ENCODE assay signal across 26 cellular contexts in genomic region chr6:36833182-36833789, GRCh38. TPM values are rescaled to one million over a fixed set of nuclear protein-coding genes. Genes with fewer than 3 reads are reported as not detected.
DNase-seq lines count a peak whose midpoint lies in the region; ATAC-seq, FAIRE-seq and TF ChIP-seq lines count a peak whose summit lies in the region.
"Had no signal": no experiment of that assay in that cellular context is flagged by ENCODE, and none has a peak within 500 bp of the region (broad histone marks: within the 10 kb centered on the region; RNA-seq: fewer than 3 reads in every experiment).

No MANE protein-coding gene starts in this region.

- TF ChIP-seq EP300 in HepG2 (IDR thresholded peaks at IDR 0.05; ENCODE audit: low read depth in 2 of 2, low read length in 2 of 2): no peak
- TF ChIP-seq EP300 in HepG2 (CRISPR knock-in tag; IDR thresholded peaks at IDR 0.05; ENCODE audit: borderline replicate concordance): no peak

- H3K4me1 ChIP-seq in HepG2 (ENCODE audit: insufficient read depth, low read length) (peaks cover 87% of the 10 kb centered on the region), right lobe of liver (peaks cover 0 to 9% (median 0%) of the 10 kb centered on the region in 4 donors)
- H3K4me1 ChIP-seq in BLaER1 treated with 17β-estradiol and CSF1 and Interleukin-3, amounts not matched to agents 10 nM and 100 nM: peaks cover 8 to 49% (median 40%) of the 10 kb centered on the region in 10 experiments
- H3K4me1 ChIP-seq: BE2C had no signal

- no TSS peak for BruUV-seq in HepG2 (replicated peaks; lab: Mats Ljungman, UMichigan)

- ATAC-seq in HepG2: no peak
- ATAC-seq in right lobe of liver: no peak
- ATAC-seq in GM18873 (IDR thresholded peaks at IDR 0.05; ENCODE audit: low FRiP score, unreplicated experiment): no peak
- ATAC-seq: GM12878 had no signal

- H3K4me2 ChIP-seq in HepG2 (ENCODE audit: low read depth, low read length): no peak overlapping the region
- H3K4me2 ChIP-seq in BLaER1 treated with 17β-estradiol and CSF1 and Interleukin-3, amounts not matched to agents 10 nM and 100 nM: peak overlapping the region in 8 of 11 experiments; percentile 39 to 58 (median 52); a peak in 16 of 22 replicates

- no peak overlapping the region for H3K27ac ChIP-seq in HepG2 (ENCODE audit: extremely low read length, insufficient read depth, low read length)
- H3K27ac ChIP-seq in right lobe of liver: no peak overlapping the region
- no peak overlapping the region for H3K27ac ChIP-seq in BLaER1 treated with 17β-estradiol and CSF1 and Interleukin-3, amounts not matched to agents 10 nM and 100 nM

- no peak for TF ChIP-seq POLR2A in HepG2 (IDR thresholded peaks at IDR 0.05; ENCODE audit: insufficient read depth in 1 of 2, low read depth in 2 of 2, low read length in 2 of 2)
- no peak for TF ChIP-seq POLR2A in right lobe of liver (IDR thresholded peaks at IDR 0.05)

- in situ Hi-C loops in HepG2 (cut with HindIII; ENCODE audit: extremely low pct_ligation_motif_present, low pct_unique_long_range_greater_than_20kb): no loop called here

- H3K27me3 Mint-ChIP-seq in endothelial cell (ENCODE audit: unreplicated experiment): peaks cover 2% of the 10 kb centered on the region

- CTCF ChIA-PET in HepG2 (lab: Yijun Ruan, JAX; ENCODE audit: low intra/inter-chr PET ratio, low total read pairs): no interaction called here

- H3K9me3 ChIP-seq in HepG2 (ENCODE audit: low read length) (peaks cover 3% of the 10 kb centered on the region; the same call in 1 of the 2 replicates), right lobe of liver (no peaks in the 10 kb centered on the region)
- peaks cover 0 to 18% (median 13%) of the 10 kb centered on the region in 11 experiments; a peak in 11 of 22 replicates for H3K9me3 ChIP-seq in BLaER1 treated with 17β-estradiol and CSF1 and Interleukin-3, amounts not matched to agents 10 nM and 100 nM (replicated peaks in 1 of 11)

- no peaks in the 10 kb centered on the region for H4K20me1 ChIP-seq in HepG2 (ENCODE audit: insufficient read depth, low read length)
- H4K20me1 ChIP-seq in BLaER1 treated with 17β-estradiol and CSF1 and Interleukin-3, amounts not matched to agents 10 nM and 100 nM: peaks cover 0 to 12% (median 0%) of the 10 kb centered on the region in 11 experiments; a peak in 2 of 22 replicates

- no peaks in the 10 kb centered on the region for H3K9me3 Mint-ChIP-seq in endothelial cell (ENCODE audit: unreplicated experiment)
- H3K9me3 Mint-ChIP-seq: CD4-positive, CD25-positive, alpha-beta regulatory T cell; CD8-positive, alpha-beta memory T cell had no signal

- no peak for FAIRE-seq in HepG2 (lab: Jason Lieb, UNC)
- FAIRE-seq: A204.1, GM12878, GM12892, GM18507, GM19239 had no signal

- WGBS in HepG2 (ENCODE audit: low lambda C conversion rate): 79% methylated on average over 7 of the region's 7 CpGs
- WGBS in right lobe of liver (ENCODE audit: insufficient coverage, low coverage, low lambda C conversion rate, missing lambda C conversion rate): 86% methylated on average over 6 of the region's 7 CpGs

- TF ChIP-seq CTCF in HepG2 (CRISPR knock-in tag; IDR thresholded peaks at IDR 0.05) (no peak), right lobe of liver (IDR thresholded peaks at IDR 0.05) (no peak), endothelial cell (IDR thresholded peaks at IDR 0.05; ENCODE audit: unreplicated experiment) (no peak)

- H3K27me3 ChIP-seq in HepG2 (ENCODE audit: control insufficient read depth in 1 of 2, insufficient read depth in 2 of 2, low read length in 2 of 2) (peaks cover 4 to 12% of the 10 kb centered on the region in 2 experiments; a peak in 4 of 5 replicates), right lobe of liver (no peaks in the 10 kb centered on the region)
- H3K27me3 ChIP-seq in BLaER1 treated with 17β-estradiol and CSF1 and Interleukin-3, amounts not matched to agents 10 nM and 100 nM: peaks cover 16 to 36% (median 28%) of the 10 kb centered on the region in 11 experiments
- H3K27me3 ChIP-seq: BE2C had no signal

- intact Hi-C loops in HepG2 (cut with micrococcal nuclease; ENCODE audit: unreplicated experiment): no loop called here
- intact Hi-C loops in right lobe of liver (cut with DNase I): no loop called here

- DNase-seq in HepG2 (ENCODE audit: low spot score) (no peak), right lobe of liver (no peak), endothelial cell (ENCODE audit: low spot score) (no peak), NAMALWA (ENCODE audit: low spot score) (no peak)
- DNase-seq: 8988T; ACHN; BE2C; C1 segment of cervical spinal cord; CD4-positive, alpha-beta memory T cell; CD4-positive, CD25-positive, alpha-beta regulatory T cell; CD8-positive, alpha-beta memory T cell; COR-L47; DMS 273 treated with DMSO at 0.1 percent for 48 hours; DMS153; DMS79; DND-41; EL; GDM1 had no signal

- peaks cover 44% of the 10 kb centered on the region for H3K4me1 Mint-ChIP-seq in endothelial cell (ENCODE audit: unreplicated experiment)
- H3K4me1 Mint-ChIP-seq: CD14-positive monocyte had no signal

- H3K79me2 ChIP-seq in HepG2 (ENCODE audit: insufficient read depth, low read length): no peaks in the 10 kb centered on the region

- no peak overlapping the region for H3K27ac Mint-ChIP-seq in endothelial cell (ENCODE audit: unreplicated experiment)
- H3K27ac Mint-ChIP-seq: CD4-positive, alpha-beta memory T cell; CD4-positive, CD25-positive, alpha-beta regulatory T cell had no signal

- no peaks in the 10 kb centered on the region for H3K36me3 ChIP-seq in HepG2 (replicated peaks in 1 of 2; ENCODE audit: control insufficient read depth in 1 of 2, insufficient read depth in 2 of 2, low read length in 2 of 2)
- no peaks in the 10 kb centered on the region for H3K36me3 ChIP-seq in right lobe of liver
- H3K36me3 ChIP-seq in BLaER1 treated with 17β-estradiol and CSF1 and Interleukin-3, amounts not matched to agents 10 nM and 100 nM: no peaks in the 10 kb centered on the region
- H3K36me3 ChIP-seq: BE2C had no signal

- peak overlapping the region; percentile 67 for H3K4me3 Mint-ChIP-seq in endothelial cell (ENCODE audit: unreplicated experiment)
- H3K4me3 Mint-ChIP-seq: CD14-positive monocyte; CD4-positive, alpha-beta memory T cell; CD4-positive, CD25-positive, alpha-beta regulatory T cell had no signal

- peaks cover 17% of the 10 kb centered on the region for H3K36me3 Mint-ChIP-seq in endothelial cell (ENCODE audit: low read depth, unreplicated experiment)
- H3K36me3 Mint-ChIP-seq: CD4-positive, alpha-beta memory T cell had no signal

- H3K4me3 ChIP-seq in HepG2 (replicated peaks in 1 of 3; ENCODE audit: insufficient read depth in 1 of 3, low read depth in 2 of 3, low read length in 3 of 3): no peak overlapping the region
- H3K4me3 ChIP-seq in right lobe of liver: no peak overlapping the region
- no peak overlapping the region for H3K4me3 ChIP-seq in BLaER1 treated with 17β-estradiol and CSF1 and Interleukin-3, amounts not matched to agents 10 nM and 100 nM
- H3K4me3 ChIP-seq: GM12878 had no signal

- H2AFZ ChIP-seq in HepG2 (ENCODE audit: low read length): no peak overlapping the region

- no peak for TF ChIP-seq RAD21 in HepG2 (CRISPR knock-in tag; IDR thresholded peaks at IDR 0.05)

- no peak overlapping the region for H3K9ac ChIP-seq in HepG2 (ENCODE audit: insufficient read depth, low read depth, low read length)
- no peak overlapping the region for H3K9ac ChIP-seq in BLaER1 treated with 17β-estradiol and CSF1 and Interleukin-3, amounts not matched to agents 10 nM and 100 nM

- POLR2A ChIA-PET in HepG2 (lab: Yijun Ruan, JAX): interaction anchor here (1.8 kb wide), 1 partner anchor 13 kb away, joined by 6 read pairs; no protein-coding TSS in a partner anchor

RNA-seq across cellular contexts. Expression of gene CPNE5, which starts 6.0 kb away (rescaled TPM):
- total RNA-seq in HepG2 (2016; rRNA removed; fragmentation: Illumina TruSeq; extraction: Trizol) (not detected in 2 replicates), right lobe of liver (under 1 TPM; 0.12 to 0.84 (median 0.23) TPM), endothelial cell (ENCODE audit: unreplicated experiment) (24.9 TPM)
- total RNA-seq in HepG2 (2016; cell fraction: cytosol; rRNA removed; fragmentation: Illumina TruSeq; extraction: Trizol; ENCODE audit: low read depth): not detected in 2 replicates
- not detected in 2 replicates for total RNA-seq in HepG2 (2016; cell fraction: insoluble cytoplasmic fraction; rRNA removed; fragmentation: Illumina TruSeq; extraction: Trizol)
- not detected in 2 replicates for total RNA-seq in HepG2 (2016; cell fraction: membrane; rRNA removed; fragmentation: Illumina TruSeq; extraction: Trizol)
- not detected in 2 replicates for total RNA-seq in HepG2 (2016; cell fraction: nucleus; rRNA removed; fragmentation: Illumina TruSeq; extraction: Trizol)
- polyA plus RNA-seq in HepG2 (2011; rRNA removed): 0.10 and 0.16 TPM in 2 replicates
- polyA plus RNA-seq in HepG2 (2011; cell fraction: cytosol; rRNA removed): 0.15 TPM in 1 of 2 replicates, not detected in the other
- polyA plus RNA-seq in HepG2 (2011; cell fraction: nucleus; rRNA removed): 0.36 and 0.40 TPM in 2 replicates
- polyA plus RNA-seq in HepG2 (2012): 0.05 and 0.16 TPM in 2 replicates
- not detected in 2 replicates for polyA plus RNA-seq in HepG2 (2016; cell fraction: cytosol; fragmentation: Illumina TruSeq; extraction: Trizol; ENCODE audit: low read depth)
- polyA plus RNA-seq in HepG2 (2016; cell fraction: insoluble cytoplasmic fraction; fragmentation: Illumina TruSeq; extraction: Trizol; ENCODE audit: low read depth): not detected in 2 replicates
- not detected in 2 replicates for polyA plus RNA-seq in HepG2 (2016; cell fraction: membrane; fragmentation: Illumina TruSeq; extraction: Trizol; ENCODE audit: low read depth)
- polyA plus RNA-seq in HepG2 (2016; cell fraction: nucleus; fragmentation: Illumina TruSeq; extraction: Trizol; ENCODE audit: insufficient read depth, low read depth): not detected in 2 replicates
- polyA minus RNA-seq in HepG2 (2011; rRNA and poly(A)+ RNA removed; ENCODE audit: low replicate concordance): 0.26 TPM in 1 of 2 replicates, not detected in the other
- polyA minus RNA-seq in HepG2 (2011; cell fraction: cytosol; rRNA and poly(A)+ RNA removed): not detected in 2 replicates
- polyA minus RNA-seq in HepG2 (2011; cell fraction: nucleus; rRNA and poly(A)+ RNA removed): not detected in 2 replicates

RNA-seq across cellular contexts. Expression of gene PPIL1, which starts 41.3 kb away (rescaled TPM):
- total RNA-seq in HepG2 (2016; rRNA removed; fragmentation: Illumina TruSeq; extraction: Trizol): 144 and 202 TPM in 2 replicates
- total RNA-seq in HepG2 (2016; cell fraction: cytosol; rRNA removed; fragmentation: Illumina TruSeq; extraction: Trizol; ENCODE audit: low read depth): 18.7 and 21.1 TPM in 2 replicates
- 144 and 223 TPM in 2 replicates for total RNA-seq in HepG2 (2016; cell fraction: insoluble cytoplasmic fraction; rRNA removed; fragmentation: Illumina TruSeq; extraction: Trizol)
- total RNA-seq in HepG2 (2016; cell fraction: membrane; rRNA removed; fragmentation: Illumina TruSeq; extraction: Trizol): 75.0 TPM in 2 replicates
- total RNA-seq in HepG2 (2016; cell fraction: nucleus; rRNA removed; fragmentation: Illumina TruSeq; extraction: Trizol): 60.3 and 65.1 TPM in 2 replicates
- polyA plus RNA-seq in HepG2 (2011; rRNA removed): 59.0 and 74.2 TPM in 2 replicates
- 53.5 and 73.2 TPM in 2 replicates for polyA plus RNA-seq in HepG2 (2011; cell fraction: cytosol; rRNA removed)
- 9.9 and 13.8 TPM in 2 replicates for polyA plus RNA-seq in HepG2 (2011; cell fraction: nucleus; rRNA removed)
- 62.2 and 66.4 TPM in 2 replicates for polyA plus RNA-seq in HepG2 (2012)
- polyA plus RNA-seq in HepG2 (2016; cell fraction: cytosol; fragmentation: Illumina TruSeq; extraction: Trizol; ENCODE audit: low read depth): 20.3 and 21.1 TPM in 2 replicates
- 209 and 228 TPM in 2 replicates for polyA plus RNA-seq in HepG2 (2016; cell fraction: insoluble cytoplasmic fraction; fragmentation: Illumina TruSeq; extraction: Trizol; ENCODE audit: low read depth)
- polyA plus RNA-seq in HepG2 (2016; cell fraction: membrane; fragmentation: Illumina TruSeq; extraction: Trizol; ENCODE audit: low read depth): 57.0 and 58.9 TPM in 2 replicates
- polyA plus RNA-seq in HepG2 (2016; cell fraction: nucleus; fragmentation: Illumina TruSeq; extraction: Trizol; ENCODE audit: insufficient read depth, low read depth): 73.7 and 81.3 TPM in 2 replicates
- polyA minus RNA-seq in HepG2 (2011; rRNA and poly(A)+ RNA removed; ENCODE audit: low replicate concordance): 69.1 and 72.7 TPM in 2 replicates
- 31.7 and 39.2 TPM in 2 replicates for polyA minus RNA-seq in HepG2 (2011; cell fraction: cytosol; rRNA and poly(A)+ RNA removed)
- 17.1 and 20.0 TPM in 2 replicates for polyA minus RNA-seq in HepG2 (2011; cell fraction: nucleus; rRNA and poly(A)+ RNA removed)
- total RNA-seq in right lobe of liver: 10 to 100 TPM; 11.2 to 29.2 (median 16.5) TPM
- total RNA-seq in endothelial cell (ENCODE audit: unreplicated experiment): 33.4 TPM

RNA-seq across cellular contexts. Expression of gene C6orf89, which starts 52.5 kb away (rescaled TPM):
- total RNA-seq in HepG2 (2016; rRNA removed; fragmentation: Illumina TruSeq; extraction: Trizol) (23.9 and 32.2 TPM in 2 replicates), right lobe of liver (10 to 100 TPM; 29.0 to 37.0 (median 32.1) TPM), endothelial cell (ENCODE audit: unreplicated experiment) (43.2 TPM)
- 7.9 and 8.2 TPM in 2 replicates for total RNA-seq in HepG2 (2016; cell fraction: cytosol; rRNA removed; fragmentation: Illumina TruSeq; extraction: Trizol; ENCODE audit: low read depth)
- total RNA-seq in HepG2 (2016; cell fraction: insoluble cytoplasmic fraction; rRNA removed; fragmentation: Illumina TruSeq; extraction: Trizol): 22.0 and 33.0 TPM in 2 replicates
- total RNA-seq in HepG2 (2016; cell fraction: membrane; rRNA removed; fragmentation: Illumina TruSeq; extraction: Trizol): 14.6 and 15.0 TPM in 2 replicates
- total RNA-seq in HepG2 (2016; cell fraction: nucleus; rRNA removed; fragmentation: Illumina TruSeq; extraction: Trizol): 25.4 and 27.7 TPM in 2 replicates
- 22.1 and 26.0 TPM in 2 replicates for polyA plus RNA-seq in HepG2 (2011; rRNA removed)
- polyA plus RNA-seq in HepG2 (2011; cell fraction: cytosol; rRNA removed): 11.4 and 16.3 TPM in 2 replicates
- polyA plus RNA-seq in HepG2 (2011; cell fraction: nucleus; rRNA removed): 12.6 and 14.7 TPM in 2 replicates
- 24.1 and 25.8 TPM in 2 replicates for polyA plus RNA-seq in HepG2 (2012)
- polyA plus RNA-seq in HepG2 (2016; cell fraction: cytosol; fragmentation: Illumina TruSeq; extraction: Trizol; ENCODE audit: low read depth): 6.6 and 6.8 TPM in 2 replicates
- polyA plus RNA-seq in HepG2 (2016; cell fraction: insoluble cytoplasmic fraction; fragmentation: Illumina TruSeq; extraction: Trizol; ENCODE audit: low read depth): 16.8 and 19.4 TPM in 2 replicates
- 10.3 and 12.1 TPM in 2 replicates for polyA plus RNA-seq in HepG2 (2016; cell fraction: membrane; fragmentation: Illumina TruSeq; extraction: Trizol; ENCODE audit: low read depth)
- polyA plus RNA-seq in HepG2 (2016; cell fraction: nucleus; fragmentation: Illumina TruSeq; extraction: Trizol; ENCODE audit: insufficient read depth, low read depth): 31.1 and 31.6 TPM in 2 replicates
- 18.1 and 18.8 TPM in 2 replicates for polyA minus RNA-seq in HepG2 (2011; rRNA and poly(A)+ RNA removed; ENCODE audit: low replicate concordance)
- polyA minus RNA-seq in HepG2 (2011; cell fraction: cytosol; rRNA and poly(A)+ RNA removed): 7.6 and 13.6 TPM in 2 replicates
- 6.8 and 8.6 TPM in 2 replicates for polyA minus RNA-seq in HepG2 (2011; cell fraction: nucleus; rRNA and poly(A)+ RNA removed)

Comparison
In these comparisons a context has a peak if more than half of its experiments do, and no peak if none do; other contexts are left out.
1. RNA of gene CPNE5, which starts 6.0 kb away (total RNA-seq): 24.9 TPM in endothelial cell (single experiment); 0.12 to 0.84 TPM in right lobe of liver and not detected in HepG2; every median in the first group is over 10 times any median in the second.